In genomic region chr9:130860458-130861316, GRCh38 we compare ENCODE assay signal across 1 cellular context.
TF ChIP-seq lines count a peak whose summit lies in the region.

No MANE protein-coding gene starts in this region.

TF ChIP-seq in GM23338, 12 proteins besides CTCF, POLR2A, EP300 and RAD21 (continued from another document):
- TF ChIP-seq ETS1 (IDR thresholded peaks at IDR 0.05): no peak
- TF ChIP-seq ZNF331 (CRISPR knock-in tag; IDR thresholded peaks at IDR 0.05; ENCODE audit: low read depth): no peak
- TF ChIP-seq EZH2phosphoT487 (IDR thresholded peaks at IDR 0.05; ENCODE audit: unreplicated experiment): no peak
- no peak for TF ChIP-seq ZNF114 (CRISPR knock-in tag; IDR thresholded peaks at IDR 0.05)
- no peak for TF ChIP-seq POLR2AphosphoS5 (IDR thresholded peaks at IDR 0.05; ENCODE audit: low read depth)
- no peak for TF ChIP-seq EZH2 (IDR thresholded peaks at IDR 0.05; ENCODE audit: low read depth, unreplicated experiment)
- TF ChIP-seq NANOG (IDR thresholded peaks at IDR 0.05; ENCODE audit: borderline replicate concordance): no peak
